3 cellular contexts compared by ENCODE assay signal in the genomic region with DNA sequence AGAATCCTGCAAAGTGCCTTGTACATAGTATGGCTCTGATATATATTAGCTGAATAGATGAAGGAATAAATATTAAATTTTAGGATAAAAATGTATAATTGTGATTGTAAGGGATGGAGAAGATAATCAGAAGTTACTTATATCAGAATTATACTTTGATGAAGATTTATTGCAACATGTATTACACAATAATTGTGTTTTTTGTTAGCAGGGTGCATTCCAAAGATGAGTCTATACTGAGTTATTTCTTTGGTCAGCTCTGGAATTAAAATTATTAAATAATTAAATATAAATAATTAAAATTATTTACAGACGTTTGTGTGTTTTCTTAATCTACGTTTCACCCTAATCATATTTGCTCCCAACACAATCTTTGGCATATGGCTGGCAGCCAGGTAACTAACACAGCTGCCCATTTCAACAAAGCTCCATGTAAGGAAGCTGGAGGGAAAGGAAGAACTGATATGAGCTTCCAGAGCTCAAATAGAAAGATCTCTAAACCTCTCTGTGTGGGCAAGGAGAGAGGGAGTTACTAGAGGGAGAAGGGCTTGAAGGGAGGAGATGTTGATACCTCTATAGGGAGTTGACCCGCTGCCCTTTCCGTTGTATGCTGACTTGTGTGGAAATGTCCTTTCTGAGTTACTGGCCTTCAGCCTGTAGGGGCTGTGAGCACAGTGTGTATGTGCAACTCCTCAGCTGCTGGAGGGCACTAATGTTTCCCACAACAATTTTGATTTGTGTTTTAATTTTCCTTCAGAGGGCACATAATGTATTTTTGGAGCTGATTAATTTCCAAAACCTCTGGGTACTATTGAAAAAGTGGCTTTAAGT.
TF ChIP-seq lines count a peak whose summit lies in the region.

No MANE protein-coding gene starts in this region.

TF ChIP-seq in SK-N-SH treated with all-trans-retinoic acid at 6 μM for 48 hours, 23 proteins besides CTCF, POLR2A, EP300 and RAD21:
- no peak for TF ChIP-seq TCF4 (CRISPR knock-in tag; IDR thresholded peaks at IDR 0.05; ENCODE audit: borderline replicate concordance)

TF ChIP-seq in SK-N-SH, 30 proteins besides CTCF, POLR2A, EP300 and RAD21 (continued from another document):
- TF ChIP-seq FOXJ3 (CRISPR knock-in tag; IDR thresholded peaks at IDR 0.05), result no peak
- TF ChIP-seq POLR2AphosphoS5 (IDR thresholded peaks at IDR 0.05; ENCODE audit: low read depth, low read length), result no peak
- TF ChIP-seq MEF2A (IDR thresholded peaks at IDR 0.05; ENCODE audit: borderline replicate concordance, low read depth), result no peak
- no peak for TF ChIP-seq MAX (IDR thresholded peaks at IDR 0.05; ENCODE audit: low read depth)
- no peak for TF ChIP-seq TCF12 (IDR thresholded peaks at IDR 0.05)
- no peak for TF ChIP-seq JUND (IDR thresholded peaks at IDR 0.05)
- TF ChIP-seq TEAD4 (IDR thresholded peaks at IDR 0.05; ENCODE audit: borderline replicate concordance, insufficient read depth), result no peak
- no peak for TF ChIP-seq SMC3 (IDR thresholded peaks at IDR 0.05; ENCODE audit: low read depth, low read length)
- no peak for TF ChIP-seq FOSL2 (IDR thresholded peaks at IDR 0.05; ENCODE audit: borderline replicate concordance, low read depth)
- TF ChIP-seq RXRA (IDR thresholded peaks at IDR 0.05; ENCODE audit: borderline replicate concordance, low read depth), result no peak
- no peak for TF ChIP-seq SIN3A (IDR thresholded peaks at IDR 0.05; ENCODE audit: borderline replicate concordance, low read depth, low read length)

TF ChIP-seq in liver, 16 proteins besides CTCF, POLR2A, EP300 and RAD21:
- peak; percentile 14 to 40 for TF ChIP-seq HNF4A (conservative IDR thresholded peaks at IDR 0.05)
- TF ChIP-seq RXRA (IDR thresholded peaks at IDR 0.05), result peak in 1 of 2 donors; percentile 8
- no peak for TF ChIP-seq REST (IDR thresholded peaks at IDR 0.05)
- TF ChIP-seq MAX (IDR thresholded peaks at IDR 0.05), result no peak
- TF ChIP-seq NR2F2 (IDR thresholded peaks at IDR 0.05), result no peak
